ENCODE assay signal across 1 cellular context in the genomic region with DNA sequence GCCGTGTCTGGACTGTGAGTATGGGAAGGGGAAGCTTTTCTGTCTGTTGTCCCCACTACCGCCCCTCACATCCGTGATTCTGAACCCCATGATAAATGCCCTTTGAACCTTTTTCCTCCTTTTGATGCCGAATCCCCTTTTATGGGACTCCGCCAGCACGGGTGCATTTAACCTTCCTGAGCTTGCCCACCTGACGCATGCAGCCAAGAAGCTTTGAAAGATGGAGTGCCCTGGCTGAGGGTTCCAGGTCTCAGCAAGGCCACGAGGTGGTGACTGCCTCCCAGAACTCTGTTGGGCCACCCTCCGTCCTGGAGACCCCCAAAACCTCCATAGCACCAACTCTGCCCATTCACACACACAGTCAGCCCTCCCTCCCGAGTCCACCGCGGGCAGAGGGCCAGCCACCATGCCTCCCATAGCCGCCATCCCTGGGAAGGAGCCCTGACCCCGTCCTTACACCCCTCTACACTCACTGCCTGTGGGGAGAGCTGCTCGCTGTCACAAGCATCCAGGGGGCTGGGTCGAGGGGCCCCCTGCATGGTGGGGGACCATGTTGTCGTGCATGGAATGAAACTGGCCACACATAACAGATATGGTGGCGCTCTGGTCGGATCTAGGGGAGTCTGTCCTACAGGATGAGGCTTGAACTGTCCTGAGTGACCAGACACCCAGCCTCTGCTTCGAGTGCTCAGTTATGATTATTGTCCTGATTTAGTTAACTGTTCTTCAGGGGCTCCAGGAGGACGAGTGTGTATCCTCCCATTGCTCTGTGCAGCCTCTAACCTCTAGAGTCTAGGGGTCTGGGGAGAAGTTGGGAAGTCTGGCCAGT.
A peak's percentile ranks its signal among the peaks of the same experiment; 100 is the strongest.
TF ChIP-seq lines count a peak whose summit lies in the region.

No MANE protein-coding gene starts in this region.

TF ChIP-seq in K562, 482 proteins besides CTCF, POLR2A, EP300 and RAD21 (continued from another document):
- TF ChIP-seq NR4A1 (CRISPR knock-in tag; IDR thresholded peaks at IDR 0.05) (no peak; the same call in 1 of the 2 replicates), NR4A1 (tag; IDR thresholded peaks at IDR 0.05) (peak; percentile 29), ZNF551 (CRISPR knock-in tag; IDR thresholded peaks at IDR 0.05) (no peak), YY1 (IDR thresholded peaks at IDR 0.05; ENCODE audit: borderline replicate concordance in 1 of 3, control insufficient read depth in 1 of 3, extremely low read depth in 1 of 3, insufficient read depth in 3 of 3, insufficient read length in 1 of 3, insufficient replicate concordance in 2 of 3, low read depth in 1 of 3, low read length in 2 of 3) (peak in 2 of 3 experiments; percentile 53 to 80), MAZ (CRISPR knock-in tag; conservative IDR thresholded peaks at IDR 0.05 in 1 of 2, IDR thresholded peaks at IDR 0.05 in 1 of 2) (peak in 1 of 2 experiments; percentile 40; a peak in 3 of 4 replicates), ZNF507 (tag; conservative IDR thresholded peaks at IDR 0.05) (no peak), RCOR1 (IDR thresholded peaks at IDR 0.05; ENCODE audit: borderline replicate concordance in 1 of 2, low read depth in 2 of 2, low read length in 2 of 2) (peak in 1 of 2 experiments; percentile 36; a peak in 3 of 4 replicates), BRD4 (IDR thresholded peaks at IDR 0.05) (no peak), ZC3H4 (CRISPR knock-in tag; IDR thresholded peaks at IDR 0.05; ENCODE audit: borderline replicate concordance) (no peak), DNMT1 (IDR thresholded peaks at IDR 0.05) (no peak), ELF4 (CRISPR knock-in tag; IDR thresholded peaks at IDR 0.05) (peak; percentile 14), MEF2D (tag; conservative IDR thresholded peaks at IDR 0.05; ENCODE audit: low read depth) (peak; percentile 46; the same call in 1 of the 2 replicates), ATF1 (CRISPR knock-in tag; IDR thresholded peaks at IDR 0.05) (no peak), ATF1 (tag; IDR thresholded peaks at IDR 0.05) (no peak), TAF7 (tag; IDR thresholded peaks at IDR 0.05) (peak; percentile 44), CHD4 (IDR thresholded peaks at IDR 0.05; ENCODE audit: insufficient read depth, insufficient replicate concordance, low read depth, low read length, poor library complexity, severe bottlenecking) (no peak), SRSF3 (IDR thresholded peaks at IDR 0.05; ENCODE audit: insufficient read depth, low read length) (0 out of 2 replicates have a peak, but pooled peaks have one; percentile 40), ARNT (IDR thresholded peaks at IDR 0.05) (no peak), ZNF134 (CRISPR knock-in tag; conservative IDR thresholded peaks at IDR 0.05) (no peak; the same call in 1 of the 2 replicates), ZNF354B (CRISPR knock-in tag; IDR thresholded peaks at IDR 0.05) (no peak), NR1H2 (CRISPR knock-in tag; IDR thresholded peaks at IDR 0.05) (no peak), TSC22D4 (tag; IDR thresholded peaks at IDR 0.05) (no peak), ZNF589 (CRISPR knock-in tag; IDR thresholded peaks at IDR 0.05; ENCODE audit: low read depth) (no peak), ETV1 (tag; conservative IDR thresholded peaks at IDR 0.05; ENCODE audit: low read depth) (peak; percentile 20), ZNF444 (CRISPR knock-in tag; IDR thresholded peaks at IDR 0.05) (peak; percentile 25; the same call in 1 of the 2 replicates), HNRNPK (IDR thresholded peaks at IDR 0.05; ENCODE audit: low read depth, low read length, poor library complexity, severe bottlenecking) (no peak), RAD51 (IDR thresholded peaks at IDR 0.05; ENCODE audit: borderline replicate concordance, low read depth) (no peak)
- TF ChIP-seq, protein P1, sequence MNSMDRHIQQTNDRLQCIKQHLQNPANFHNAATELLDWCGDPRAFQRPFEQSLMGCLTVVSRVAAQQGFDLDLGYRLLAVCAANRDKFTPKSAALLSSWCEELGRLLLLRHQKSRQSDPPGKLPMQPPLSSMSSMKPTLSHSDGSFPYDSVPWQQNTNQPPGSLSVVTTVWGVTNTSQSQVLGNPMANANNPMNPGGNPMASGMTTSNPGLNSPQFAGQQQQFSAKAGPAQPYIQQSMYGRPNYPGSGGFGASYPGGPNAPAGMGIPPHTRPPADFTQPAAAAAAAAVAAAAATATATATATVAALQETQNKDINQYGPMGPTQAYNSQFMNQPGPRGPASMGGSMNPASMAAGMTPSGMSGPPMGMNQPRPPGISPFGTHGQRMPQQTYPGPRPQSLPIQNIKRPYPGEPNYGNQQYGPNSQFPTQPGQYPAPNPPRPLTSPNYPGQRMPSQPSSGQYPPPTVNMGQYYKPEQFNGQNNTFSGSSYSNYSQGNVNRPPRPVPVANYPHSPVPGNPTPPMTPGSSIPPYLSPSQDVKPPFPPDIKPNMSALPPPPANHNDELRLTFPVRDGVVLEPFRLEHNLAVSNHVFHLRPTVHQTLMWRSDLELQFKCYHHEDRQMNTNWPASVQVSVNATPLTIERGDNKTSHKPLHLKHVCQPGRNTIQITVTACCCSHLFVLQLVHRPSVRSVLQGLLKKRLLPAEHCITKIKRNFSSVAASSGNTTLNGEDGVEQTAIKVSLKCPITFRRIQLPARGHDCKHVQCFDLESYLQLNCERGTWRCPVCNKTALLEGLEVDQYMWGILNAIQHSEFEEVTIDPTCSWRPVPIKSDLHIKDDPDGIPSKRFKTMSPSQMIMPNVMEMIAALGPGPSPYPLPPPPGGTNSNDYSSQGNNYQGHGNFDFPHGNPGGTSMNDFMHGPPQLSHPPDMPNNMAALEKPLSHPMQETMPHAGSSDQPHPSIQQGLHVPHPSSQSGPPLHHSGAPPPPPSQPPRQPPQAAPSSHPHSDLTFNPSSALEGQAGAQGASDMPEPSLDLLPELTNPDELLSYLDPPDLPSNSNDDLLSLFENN (IDR thresholded peaks at IDR 0.05; ENCODE audit: low read depth in 2 of 2, low read length in 2 of 2): 0 out of 4 replicates have a peak, but pooled peaks of 1 of the 2 experiments have one; percentile 20
- TF ChIP-seq, protein P2, sequence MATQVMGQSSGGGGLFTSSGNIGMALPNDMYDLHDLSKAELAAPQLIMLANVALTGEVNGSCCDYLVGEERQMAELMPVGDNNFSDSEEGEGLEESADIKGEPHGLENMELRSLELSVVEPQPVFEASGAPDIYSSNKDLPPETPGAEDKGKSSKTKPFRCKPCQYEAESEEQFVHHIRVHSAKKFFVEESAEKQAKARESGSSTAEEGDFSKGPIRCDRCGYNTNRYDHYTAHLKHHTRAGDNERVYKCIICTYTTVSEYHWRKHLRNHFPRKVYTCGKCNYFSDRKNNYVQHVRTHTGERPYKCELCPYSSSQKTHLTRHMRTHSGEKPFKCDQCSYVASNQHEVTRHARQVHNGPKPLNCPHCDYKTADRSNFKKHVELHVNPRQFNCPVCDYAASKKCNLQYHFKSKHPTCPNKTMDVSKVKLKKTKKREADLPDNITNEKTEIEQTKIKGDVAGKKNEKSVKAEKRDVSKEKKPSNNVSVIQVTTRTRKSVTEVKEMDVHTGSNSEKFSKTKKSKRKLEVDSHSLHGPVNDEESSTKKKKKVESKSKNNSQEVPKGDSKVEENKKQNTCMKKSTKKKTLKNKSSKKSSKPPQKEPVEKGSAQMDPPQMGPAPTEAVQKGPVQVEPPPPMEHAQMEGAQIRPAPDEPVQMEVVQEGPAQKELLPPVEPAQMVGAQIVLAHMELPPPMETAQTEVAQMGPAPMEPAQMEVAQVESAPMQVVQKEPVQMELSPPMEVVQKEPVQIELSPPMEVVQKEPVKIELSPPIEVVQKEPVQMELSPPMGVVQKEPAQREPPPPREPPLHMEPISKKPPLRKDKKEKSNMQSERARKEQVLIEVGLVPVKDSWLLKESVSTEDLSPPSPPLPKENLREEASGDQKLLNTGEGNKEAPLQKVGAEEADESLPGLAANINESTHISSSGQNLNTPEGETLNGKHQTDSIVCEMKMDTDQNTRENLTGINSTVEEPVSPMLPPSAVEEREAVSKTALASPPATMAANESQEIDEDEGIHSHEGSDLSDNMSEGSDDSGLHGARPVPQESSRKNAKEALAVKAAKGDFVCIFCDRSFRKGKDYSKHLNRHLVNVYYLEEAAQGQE (CRISPR knock-in tag; IDR thresholded peaks at IDR 0.05; ENCODE audit: low read depth): peak; percentile 14; the same call in 1 of the 2 replicates
- TF ChIP-seq, protein P3, sequence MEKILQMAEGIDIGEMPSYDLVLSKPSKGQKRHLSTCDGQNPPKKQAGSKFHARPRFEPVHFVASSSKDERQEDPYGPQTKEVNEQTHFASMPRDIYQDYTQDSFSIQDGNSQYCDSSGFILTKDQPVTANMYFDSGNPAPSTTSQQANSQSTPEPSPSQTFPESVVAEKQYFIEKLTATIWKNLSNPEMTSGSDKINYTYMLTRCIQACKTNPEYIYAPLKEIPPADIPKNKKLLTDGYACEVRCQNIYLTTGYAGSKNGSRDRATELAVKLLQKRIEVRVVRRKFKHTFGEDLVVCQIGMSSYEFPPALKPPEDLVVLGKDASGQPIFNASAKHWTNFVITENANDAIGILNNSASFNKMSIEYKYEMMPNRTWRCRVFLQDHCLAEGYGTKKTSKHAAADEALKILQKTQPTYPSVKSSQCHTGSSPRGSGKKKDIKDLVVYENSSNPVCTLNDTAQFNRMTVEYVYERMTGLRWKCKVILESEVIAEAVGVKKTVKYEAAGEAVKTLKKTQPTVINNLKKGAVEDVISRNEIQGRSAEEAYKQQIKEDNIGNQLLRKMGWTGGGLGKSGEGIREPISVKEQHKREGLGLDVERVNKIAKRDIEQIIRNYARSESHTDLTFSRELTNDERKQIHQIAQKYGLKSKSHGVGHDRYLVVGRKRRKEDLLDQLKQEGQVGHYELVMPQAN (IDR thresholded peaks at IDR 0.05; ENCODE audit: borderline replicate concordance): no peak
- TF ChIP-seq, protein P4, sequence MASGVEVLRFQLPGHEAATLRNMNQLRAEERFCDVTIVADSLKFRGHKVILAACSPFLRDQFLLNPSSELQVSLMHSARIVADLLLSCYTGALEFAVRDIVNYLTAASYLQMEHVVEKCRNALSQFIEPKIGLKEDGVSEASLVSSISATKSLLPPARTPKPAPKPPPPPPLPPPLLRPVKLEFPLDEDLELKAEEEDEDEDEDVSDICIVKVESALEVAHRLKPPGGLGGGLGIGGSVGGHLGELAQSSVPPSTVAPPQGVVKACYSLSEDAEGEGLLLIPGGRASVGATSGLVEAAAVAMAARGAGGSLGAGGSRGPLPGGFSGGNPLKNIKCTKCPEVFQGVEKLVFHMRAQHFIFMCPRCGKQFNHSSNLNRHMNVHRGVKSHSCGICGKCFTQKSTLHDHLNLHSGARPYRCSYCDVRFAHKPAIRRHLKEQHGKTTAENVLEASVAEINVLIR (CRISPR knock-in tag; IDR thresholded peaks at IDR 0.05): no peak; the same call in 1 of the 2 replicates
- TF ChIP-seq, protein P5, sequence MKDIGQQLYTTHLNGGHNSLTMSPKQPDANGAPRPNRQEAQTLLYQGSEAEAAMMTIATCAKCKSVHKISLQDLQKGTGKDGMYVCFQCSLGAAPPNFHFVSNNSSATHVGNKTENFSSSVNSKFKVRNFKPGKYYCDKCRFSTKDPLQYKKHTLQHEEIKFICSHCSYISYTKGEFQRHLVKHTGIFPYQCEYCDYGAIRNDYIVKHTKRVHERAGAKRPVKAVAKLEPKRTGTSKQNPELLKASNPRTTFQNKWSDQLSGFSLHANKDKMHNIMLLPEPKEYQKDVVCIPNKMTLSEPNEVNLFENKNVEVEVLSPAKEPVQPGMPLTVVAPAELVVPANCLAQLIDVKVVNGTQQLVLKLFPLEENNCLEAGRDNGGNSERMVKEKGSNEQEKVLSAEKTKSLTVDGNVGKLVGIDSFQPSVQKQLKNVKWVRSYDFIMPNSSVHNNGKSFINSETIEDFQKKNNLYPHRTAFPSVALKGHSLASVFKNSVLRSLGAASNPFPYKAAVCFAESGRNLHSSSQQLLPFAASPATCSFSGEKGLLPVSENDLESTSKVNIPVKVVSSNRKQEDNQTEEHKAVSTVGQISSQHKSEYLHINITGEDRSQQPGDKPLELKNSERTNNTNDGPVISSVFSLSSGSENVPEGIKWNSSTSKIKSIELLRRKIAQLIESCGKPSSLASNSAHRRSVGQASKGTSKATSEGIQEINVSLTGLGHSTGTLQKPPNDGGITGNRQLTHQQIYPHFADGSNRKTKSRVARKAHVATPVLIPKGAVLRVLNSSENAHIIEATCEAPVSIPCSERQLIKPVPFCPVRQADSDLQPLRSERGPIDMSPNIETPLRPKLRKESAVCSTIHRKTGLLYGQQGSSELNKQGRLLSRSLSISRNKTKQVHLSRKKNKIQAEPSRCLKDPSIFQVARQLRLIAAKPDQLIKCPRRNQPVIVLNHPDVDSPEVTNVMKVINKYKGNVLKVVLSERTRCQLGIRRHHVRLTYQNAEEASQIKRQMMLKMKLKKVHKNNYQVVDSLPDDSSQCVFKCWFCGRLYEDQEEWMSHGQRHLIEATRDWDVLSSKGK (CRISPR knock-in tag; IDR thresholded peaks at IDR 0.05): no peak
- TF ChIP-seq, protein P6, sequence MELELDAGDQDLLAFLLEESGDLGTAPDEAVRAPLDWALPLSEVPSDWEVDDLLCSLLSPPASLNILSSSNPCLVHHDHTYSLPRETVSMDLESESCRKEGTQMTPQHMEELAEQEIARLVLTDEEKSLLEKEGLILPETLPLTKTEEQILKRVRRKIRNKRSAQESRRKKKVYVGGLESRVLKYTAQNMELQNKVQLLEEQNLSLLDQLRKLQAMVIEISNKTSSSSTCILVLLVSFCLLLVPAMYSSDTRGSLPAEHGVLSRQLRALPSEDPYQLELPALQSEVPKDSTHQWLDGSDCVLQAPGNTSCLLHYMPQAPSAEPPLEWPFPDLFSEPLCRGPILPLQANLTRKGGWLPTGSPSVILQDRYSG (tag; conservative IDR thresholded peaks at IDR 0.05; ENCODE audit: low read depth): peak; percentile 87; the same call in 1 of the 2 replicates
- TF ChIP-seq, protein P7, sequence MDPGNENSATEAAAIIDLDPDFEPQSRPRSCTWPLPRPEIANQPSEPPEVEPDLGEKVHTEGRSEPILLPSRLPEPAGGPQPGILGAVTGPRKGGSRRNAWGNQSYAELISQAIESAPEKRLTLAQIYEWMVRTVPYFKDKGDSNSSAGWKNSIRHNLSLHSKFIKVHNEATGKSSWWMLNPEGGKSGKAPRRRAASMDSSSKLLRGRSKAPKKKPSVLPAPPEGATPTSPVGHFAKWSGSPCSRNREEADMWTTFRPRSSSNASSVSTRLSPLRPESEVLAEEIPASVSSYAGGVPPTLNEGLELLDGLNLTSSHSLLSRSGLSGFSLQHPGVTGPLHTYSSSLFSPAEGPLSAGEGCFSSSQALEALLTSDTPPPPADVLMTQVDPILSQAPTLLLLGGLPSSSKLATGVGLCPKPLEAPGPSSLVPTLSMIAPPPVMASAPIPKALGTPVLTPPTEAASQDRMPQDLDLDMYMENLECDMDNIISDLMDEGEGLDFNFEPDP (CRISPR knock-in tag; IDR thresholded peaks at IDR 0.05): peak; percentile 27; the same call in 1 of the 2 replicates
